In the genomic region with DNA sequence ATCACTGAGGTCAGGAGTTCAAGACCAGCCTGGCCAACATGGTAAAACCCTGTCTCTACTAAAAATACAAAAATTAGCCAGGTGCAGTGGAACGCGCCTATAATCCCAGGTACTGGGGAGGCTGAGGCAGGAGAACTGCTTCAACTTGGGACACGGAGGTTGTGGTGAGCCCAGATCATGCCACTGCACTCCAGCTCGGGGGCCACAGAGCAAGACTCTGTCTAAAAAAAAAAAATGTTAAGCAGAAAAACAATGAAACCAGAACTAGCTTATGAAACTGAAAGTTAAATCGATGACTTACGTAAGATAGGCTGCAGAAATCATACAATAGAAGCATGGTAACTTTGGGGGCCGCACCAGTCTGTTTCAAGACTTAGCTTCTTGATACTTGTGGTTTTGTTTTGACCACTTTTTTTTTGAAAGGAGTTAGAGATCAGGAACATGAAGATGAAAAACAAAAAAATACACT, we compare ENCODE assay signal across 8 cellular contexts. TPM values are rescaled to one million over a fixed set of nuclear protein-coding genes. Genes with fewer than 3 reads are reported as not detected.
DNase-seq lines count a peak whose midpoint lies in the region; ATAC-seq and TF ChIP-seq lines count a peak whose summit lies in the region.

No MANE protein-coding gene starts in this region.

- H3K4me1 Mint-ChIP-seq in T-helper 17 cell (peaks cover 54% of the 10 kb centered on the region), neural progenitor cell (peaks cover 9% of the 10 kb centered on the region)

- peaks cover 21% of the 10 kb centered on the region for H3K27me3 ChIP-seq in neural progenitor cell

- H3K4me3 ChIP-seq in neural progenitor cell, result no peak overlapping the region

- H3K36me3 Mint-ChIP-seq in T-helper 17 cell (ENCODE audit: low read depth) (no peaks in the 10 kb centered on the region), neural progenitor cell (peaks cover 3% of the 10 kb centered on the region)

- H3K4me2 ChIP-seq in neural progenitor cell, result no peak overlapping the region

- H3K36me3 ChIP-seq in neural progenitor cell, result no peaks in the 10 kb centered on the region

- H2AFZ ChIP-seq in neural progenitor cell (replicated peaks), result no peak overlapping the region

- H3K9me3 ChIP-seq in T-helper 17 cell (ENCODE audit: control insufficient read depth, low read length, poor library complexity, severe bottlenecking) (no peaks in the 10 kb centered on the region), neural progenitor cell (ENCODE audit: low read depth) (no peaks in the 10 kb centered on the region)

- H3K4me1 ChIP-seq in neural progenitor cell, result peaks cover 9% of the 10 kb centered on the region

- TF ChIP-seq CTCF in neural progenitor cell (IDR thresholded peaks at IDR 0.05), result no peak

- no peak overlapping the region for H3K9ac ChIP-seq in neural progenitor cell

- H3K27me3 Mint-ChIP-seq in T-helper 17 cell, result no peaks in the 10 kb centered on the region
- H3K27me3 Mint-ChIP-seq in neural progenitor cell (ENCODE audit: insufficient read depth, low read depth), result no peaks in the 10 kb centered on the region

- no peaks in the 10 kb centered on the region for H3K79me2 ChIP-seq in neural progenitor cell (ENCODE audit: low read depth)

- peaks cover 2% of the 10 kb centered on the region for H3K9me3 Mint-ChIP-seq in neural progenitor cell

- DNase-seq in T-helper 17 cell, result peak; percentile 20 to 40 (median 25)
- peak; percentile 41 for DNase-seq in effector CD8-positive, alpha-beta T cell (lab: John Stamatoyannopoulos, UW)
- DNase-seq in stimulated activated naive CD4-positive, alpha-beta T cell treated with Interleukin-2 at 50 U/mL for 16 hours (lab: John Stamatoyannopoulos, UW), result peak; percentile 59
- no peak for DNase-seq in neural progenitor cell (ENCODE audit: low spot score)
- no peak for DNase-seq in NCI-H1105 treated with DMSO at 0.1 percent for 48 hours (lab: John Stamatoyannopoulos, UW)
- DNase-seq in 8988T, result no peak

- H3K4me3 Mint-ChIP-seq in T-helper 17 cell, result peak overlapping the region; percentile 84
- H3K4me3 Mint-ChIP-seq in neural progenitor cell, result no peak overlapping the region

- ATAC-seq in GM19043 (IDR thresholded peaks at IDR 0.05; ENCODE audit: low read depth, unreplicated experiment) (peak; percentile 94), HG03060 (IDR thresholded peaks at IDR 0.05; ENCODE audit: low read depth, unreplicated experiment) (peak; percentile 86), T-helper 17 cell (peak; percentile 87)

- H3F3A ChIP-seq in neural progenitor cell (ENCODE audit: low read depth), result no peaks in the 10 kb centered on the region

- no peak overlapping the region for H3K27ac ChIP-seq in neural progenitor cell

- peak overlapping the region; percentile 99 for H3K27ac Mint-ChIP-seq in T-helper 17 cell
- H3K27ac Mint-ChIP-seq in neural progenitor cell, result no peak overlapping the region

- no peaks in the 10 kb centered on the region for H4K20me1 ChIP-seq in neural progenitor cell (ENCODE audit: low read depth)

RNA-seq across cellular contexts. Expression of a gene that starts 6.2 kb away (rescaled TPM):
- total RNA-seq in T-helper 17 cell, result 10 to 100 TPM; 14.0 to 16.7 TPM
- 0.37 and 0.43 TPM in 2 replicates for total RNA-seq in neural progenitor cell (ENCODE audit: low replicate concordance)

Comparison
In these comparisons a context has a peak if more than half of its experiments do, and no peak if none do; other contexts are left out.
1. DNase-seq: peak in T-helper 17 cell (3 of 3), effector CD8-positive, alpha-beta T cell (single experiment) and stimulated activated naive CD4-positive, alpha-beta T cell treated with Interleukin-2 at 50 U/mL for 16 hours (single experiment); none in neural progenitor cell (single experiment), NCI-H1105 treated with DMSO at 0.1 percent for 48 hours (single experiment) and 8988T (single experiment).
2. RNA of a gene that starts 6.2 kb away (total RNA-seq): 14.0 to 16.7 TPM in T-helper 17 cell; 0.37 to 0.43 TPM in neural progenitor cell; every median in the first group is over 10 times any median in the second.
3. Peak in every context shown above with its lines, with median percentiles within 50 percentile points of each other: ATAC-seq.